9 cellular contexts compared by ENCODE assay signal in the genomic region with DNA sequence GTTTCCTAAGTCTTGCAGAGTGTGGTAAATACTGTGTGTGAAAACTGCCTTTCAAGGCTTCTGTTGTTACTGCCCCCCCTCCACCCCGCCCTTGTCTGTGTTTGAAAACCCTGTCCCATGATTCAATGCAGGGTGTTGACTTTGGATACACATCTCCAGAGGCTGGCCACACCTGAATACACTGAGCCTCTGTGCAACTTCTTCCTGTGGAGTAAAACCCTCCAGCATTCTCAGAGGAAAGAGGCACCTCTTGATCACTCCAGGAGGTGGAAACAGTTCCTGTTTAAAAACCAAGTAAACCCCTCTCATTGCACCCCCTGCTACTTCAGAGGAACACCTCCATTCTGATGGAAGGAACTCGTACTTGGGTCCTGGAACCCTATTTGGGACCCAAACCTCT.
DNase-seq lines count a peak whose midpoint lies in the region; ATAC-seq and TF ChIP-seq lines count a peak whose summit lies in the region.
"Had no signal": no experiment of that assay in that cellular context is flagged by ENCODE, and none has a peak within 500 bp of the region (broad histone marks: within the 10 kb centered on the region; RNA-seq: fewer than 3 reads in every experiment).

No MANE protein-coding gene starts in this region.

- no peak for TF ChIP-seq CTCF in neural progenitor cell (IDR thresholded peaks at IDR 0.05)

- no peaks in the 10 kb centered on the region for H3K27me3 Mint-ChIP-seq in central memory CD8-positive, alpha-beta T cell
- H3K27me3 Mint-ChIP-seq in neural progenitor cell (ENCODE audit: insufficient read depth, low read depth) = peaks cover 8% of the 10 kb centered on the region

- no peaks in the 10 kb centered on the region for H3K79me2 ChIP-seq in neural progenitor cell (ENCODE audit: low read depth)

- H3K4me3 ChIP-seq in neural progenitor cell = no peak overlapping the region
- H3K4me3 ChIP-seq: right lobe of liver had no signal

- H2AFZ ChIP-seq in neural progenitor cell (replicated peaks) = peak overlapping the region; percentile 22

- ATAC-seq in central memory CD8-positive, alpha-beta T cell (replicated peaks; ENCODE audit: extremely low read depth, poor library complexity, severe bottlenecking) = no peak
- ATAC-seq in GM21529 (IDR thresholded peaks at IDR 0.05; ENCODE audit: unreplicated experiment) (no peak), HG03039 (IDR thresholded peaks at IDR 0.05; ENCODE audit: unreplicated experiment) (no peak)

- H3K9me3 Mint-ChIP-seq in central memory CD8-positive, alpha-beta T cell = no peaks in the 10 kb centered on the region
- peaks cover 2% of the 10 kb centered on the region for H3K9me3 Mint-ChIP-seq in neural progenitor cell

- H3K27me3 ChIP-seq in neural progenitor cell = no peaks in the 10 kb centered on the region
- H3K27me3 ChIP-seq: right lobe of liver had no signal

- H3F3A ChIP-seq in neural progenitor cell (ENCODE audit: low read depth) = no peaks in the 10 kb centered on the region

- H3K4me2 ChIP-seq in neural progenitor cell = no peak overlapping the region

- no peak overlapping the region for H3K4me3 Mint-ChIP-seq in central memory CD8-positive, alpha-beta T cell
- no peak overlapping the region for H3K4me3 Mint-ChIP-seq in neural progenitor cell

- peaks cover 26% of the 10 kb centered on the region for H3K4me1 ChIP-seq in neural progenitor cell
- H3K4me1 ChIP-seq: right lobe of liver had no signal

- peaks cover 35% of the 10 kb centered on the region for H3K4me1 Mint-ChIP-seq in central memory CD8-positive, alpha-beta T cell
- peaks cover 56% of the 10 kb centered on the region for H3K4me1 Mint-ChIP-seq in neural progenitor cell

- no peak overlapping the region for H3K9ac ChIP-seq in neural progenitor cell

- H4K20me1 ChIP-seq in neural progenitor cell (ENCODE audit: low read depth) = no peaks in the 10 kb centered on the region

- peak overlapping the region; percentile 13 for H3K27ac Mint-ChIP-seq in central memory CD8-positive, alpha-beta T cell (ENCODE audit: low read depth)
- H3K27ac Mint-ChIP-seq in neural progenitor cell = peak overlapping the region; percentile 91

- DNase-seq in NCI-H1436 (lab: John Stamatoyannopoulos, UW) (peak; percentile 28), NCI-H1436 treated with DMSO at 0.1 percent for 48 hours (lab: John Stamatoyannopoulos, UW) (no peak), NCI-H774 (lab: John Stamatoyannopoulos, UW) (peak; percentile 79), neural progenitor cell (ENCODE audit: low spot score) (no peak), NCI-H1694 treated with DMSO at 0.1 percent for 48 hours (lab: John Stamatoyannopoulos, UW) (no peak)
- DNase-seq in central memory CD8-positive, alpha-beta T cell (ENCODE audit: low spot score in 2 of 2) = no peak
- DNase-seq: right lobe of liver had no signal

- H3K27ac ChIP-seq in neural progenitor cell = no peak overlapping the region
- H3K27ac ChIP-seq: right lobe of liver had no signal

- no peaks in the 10 kb centered on the region for H3K9me3 ChIP-seq in neural progenitor cell (ENCODE audit: low read depth)
- H3K9me3 ChIP-seq: right lobe of liver had no signal

- H3K36me3 Mint-ChIP-seq in central memory CD8-positive, alpha-beta T cell (ENCODE audit: insufficient read depth) = peaks cover 2% of the 10 kb centered on the region
- H3K36me3 Mint-ChIP-seq in neural progenitor cell = no peaks in the 10 kb centered on the region

- H3K36me3 ChIP-seq in neural progenitor cell = no peaks in the 10 kb centered on the region
- H3K36me3 ChIP-seq: right lobe of liver had no signal

Comparison
In these comparisons a context has a peak if more than half of its experiments do, and no peak if none do; other contexts are left out.
1. DNase-seq: peak in NCI-H1436 (single experiment) and NCI-H774 (single experiment); none in NCI-H1436 treated with DMSO at 0.1 percent for 48 hours (single experiment), central memory CD8-positive, alpha-beta T cell (0 of 2), neural progenitor cell (single experiment) and NCI-H1694 treated with DMSO at 0.1 percent for 48 hours (single experiment).